Comparison of ENCODE assay signal across 23 cellular contexts in the genomic region with DNA sequence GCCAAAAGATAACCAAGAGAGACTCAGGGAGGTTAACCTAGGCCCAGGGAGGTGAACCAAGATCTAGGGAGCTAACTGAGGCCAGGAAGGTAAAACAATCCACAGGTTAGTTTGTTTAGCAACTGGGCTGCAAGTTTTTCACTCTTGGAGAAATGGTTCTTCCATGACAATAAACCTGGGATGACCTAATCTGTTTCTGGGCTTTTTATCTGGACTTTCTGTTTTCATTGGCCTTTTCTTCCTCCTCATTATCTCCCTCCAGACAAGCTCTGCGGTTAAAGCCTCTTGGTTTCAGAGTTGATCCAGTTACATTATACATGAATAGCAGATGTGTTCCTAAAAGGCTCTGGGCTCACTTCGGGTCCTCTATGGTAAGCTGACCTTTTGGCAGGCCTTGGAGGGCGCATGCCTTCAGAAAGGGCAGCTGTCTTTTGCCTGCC. TPM values are rescaled to one million over a fixed set of nuclear protein-coding genes. Genes with fewer than 3 reads are reported as not detected.
"Had no signal": no experiment of that assay in that cellular context is flagged by ENCODE, and none has a peak within 500 bp of the region (broad histone marks: within the 10 kb centered on the region; RNA-seq: fewer than 3 reads in every experiment).

No MANE protein-coding gene starts in this region.

- ATAC-seq: activated CD8-positive, alpha-beta T cell treated with anti-CD3 and anti-CD28 coated beads for 36 hours; gastroesophageal sphincter; naive thymus-derived CD8-positive, alpha-beta T cell; T-cell had no signal

- DNase-seq: activated CD4-positive, alpha-beta T cell treated with anti-CD3 and anti-CD28 coated beads for 48 hours; activated CD4-positive, CD25-positive, alpha-beta regulatory T cell; activated CD8-positive, alpha-beta T cell treated with anti-CD3 and anti-CD28 coated beads for 36 hours; activated naive CD4-positive, alpha-beta T cell treated with Interleukin-2 at 50 U/mL for 16 hours; activated naive CD8-positive, alpha-beta T cell treated with anti-CD3 and anti-CD28 coated beads, Interleukin-2, amount 10 ng/mL, durations not matched to agents 7 days and 5 days; activated T-cell treated with anti-CD3 and anti-CD28 coated beads, Interleukin-2, amount 50 U/mL, for 1 hour; heart left ventricle; mesenchymal stem cell; naive thymus-derived CD8-positive, alpha-beta T cell; stimulated activated CD4-positive, alpha-beta T cell treated with anti-CD3 and anti-CD28 coated beads, Interleukin-15, amount 100 ng/mL, for 24 hours; stimulated activated CD4-positive, alpha-beta T cell treated with anti-CD3 and anti-CD28 coated beads, Interleukin-2, amount 100 ng/mL, for 48 hours; T-cell; T-helper 9 cell; upper lobe of left lung had no signal

- H3K9me3 ChIP-seq: gastroesophageal sphincter, heart left ventricle, prostate gland, right atrium auricular region, thoracic aorta, upper lobe of left lung had no signal

- H3K4me1 ChIP-seq: gastroesophageal sphincter, prostate gland, right atrium auricular region had no signal

- H3K4me3 ChIP-seq: coronary artery, gastroesophageal sphincter, heart left ventricle, prostate gland, right atrium auricular region, skin epidermis, thoracic aorta, upper lobe of left lung had no signal

- H3K27ac ChIP-seq: coronary artery, gastroesophageal sphincter, heart left ventricle, prostate gland, right atrium auricular region, skin epidermis, thoracic aorta, upper lobe of left lung had no signal

- H3K36me3 ChIP-seq: gastroesophageal sphincter, heart left ventricle, prostate gland, right atrium auricular region, thoracic aorta, upper lobe of left lung had no signal

- H3K27me3 ChIP-seq: right atrium auricular region, upper lobe of left lung had no signal

RNA-seq across cellular contexts. Expression of a gene that starts 44.2 kb away (rescaled TPM):
- total RNA-seq: activated CD8-positive, alpha-beta T cell treated with anti-CD3 and anti-CD28 coated beads for 36 hours; activated naive CD8-positive, alpha-beta T cell treated with anti-CD3 and anti-CD28 coated beads, Interleukin-2, amount 10 ng/mL, durations not matched to agents 7 days and 5 days; heart left ventricle; mucosa of gallbladder; naive thymus-derived CD8-positive, alpha-beta T cell; osteocyte; right atrium auricular region; T-cell; thoracic aorta; upper lobe of left lung had no signal
- polyA plus RNA-seq: esophagus; heart left ventricle; naive thymus-derived CD8-positive, alpha-beta T cell had no signal
